1 cellular context compared by ENCODE assay signal in genomic region chr7:45021604-45022296, GRCh38.
TF ChIP-seq lines count a peak whose summit lies in the region.

No MANE protein-coding gene starts in this region.

TF ChIP-seq in GM12878, 131 proteins besides CTCF, POLR2A, EP300 and RAD21 (continued from another document):
- TF ChIP-seq, protein P1, sequence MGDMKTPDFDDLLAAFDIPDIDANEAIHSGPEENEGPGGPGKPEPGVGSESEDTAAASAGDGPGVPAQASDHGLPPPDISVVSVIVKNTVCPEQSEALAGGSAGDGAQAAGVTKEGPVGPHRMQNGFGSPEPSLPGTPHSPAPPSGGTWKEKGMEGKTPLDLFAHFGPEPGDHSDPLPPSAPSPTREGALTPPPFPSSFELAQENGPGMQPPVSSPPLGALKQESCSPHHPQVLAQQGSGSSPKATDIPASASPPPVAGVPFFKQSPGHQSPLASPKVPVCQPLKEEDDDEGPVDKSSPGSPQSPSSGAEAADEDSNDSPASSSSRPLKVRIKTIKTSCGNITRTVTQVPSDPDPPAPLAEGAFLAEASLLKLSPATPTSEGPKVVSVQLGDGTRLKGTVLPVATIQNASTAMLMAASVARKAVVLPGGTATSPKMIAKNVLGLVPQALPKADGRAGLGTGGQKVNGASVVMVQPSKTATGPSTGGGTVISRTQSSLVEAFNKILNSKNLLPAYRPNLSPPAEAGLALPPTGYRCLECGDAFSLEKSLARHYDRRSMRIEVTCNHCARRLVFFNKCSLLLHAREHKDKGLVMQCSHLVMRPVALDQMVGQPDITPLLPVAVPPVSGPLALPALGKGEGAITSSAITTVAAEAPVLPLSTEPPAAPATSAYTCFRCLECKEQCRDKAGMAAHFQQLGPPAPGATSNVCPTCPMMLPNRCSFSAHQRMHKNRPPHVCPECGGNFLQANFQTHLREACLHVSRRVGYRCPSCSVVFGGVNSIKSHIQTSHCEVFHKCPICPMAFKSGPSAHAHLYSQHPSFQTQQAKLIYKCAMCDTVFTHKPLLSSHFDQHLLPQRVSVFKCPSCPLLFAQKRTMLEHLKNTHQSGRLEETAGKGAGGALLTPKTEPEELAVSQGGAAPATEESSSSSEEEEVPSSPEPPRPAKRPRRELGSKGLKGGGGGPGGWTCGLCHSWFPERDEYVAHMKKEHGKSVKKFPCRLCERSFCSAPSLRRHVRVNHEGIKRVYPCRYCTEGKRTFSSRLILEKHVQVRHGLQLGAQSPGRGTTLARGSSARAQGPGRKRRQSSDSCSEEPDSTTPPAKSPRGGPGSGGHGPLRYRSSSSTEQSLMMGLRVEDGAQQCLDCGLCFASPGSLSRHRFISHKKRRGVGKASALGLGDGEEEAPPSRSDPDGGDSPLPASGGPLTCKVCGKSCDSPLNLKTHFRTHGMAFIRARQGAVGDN (IDR thresholded peaks at IDR 0.05), result no peak
- TF ChIP-seq ZZZ3 (IDR thresholded peaks at IDR 0.05; ENCODE audit: control insufficient read depth, insufficient read length, low read depth) (no peak), LARP7 (IDR thresholded peaks at IDR 0.05) (no peak)
- TF ChIP-seq, protein P2, sequence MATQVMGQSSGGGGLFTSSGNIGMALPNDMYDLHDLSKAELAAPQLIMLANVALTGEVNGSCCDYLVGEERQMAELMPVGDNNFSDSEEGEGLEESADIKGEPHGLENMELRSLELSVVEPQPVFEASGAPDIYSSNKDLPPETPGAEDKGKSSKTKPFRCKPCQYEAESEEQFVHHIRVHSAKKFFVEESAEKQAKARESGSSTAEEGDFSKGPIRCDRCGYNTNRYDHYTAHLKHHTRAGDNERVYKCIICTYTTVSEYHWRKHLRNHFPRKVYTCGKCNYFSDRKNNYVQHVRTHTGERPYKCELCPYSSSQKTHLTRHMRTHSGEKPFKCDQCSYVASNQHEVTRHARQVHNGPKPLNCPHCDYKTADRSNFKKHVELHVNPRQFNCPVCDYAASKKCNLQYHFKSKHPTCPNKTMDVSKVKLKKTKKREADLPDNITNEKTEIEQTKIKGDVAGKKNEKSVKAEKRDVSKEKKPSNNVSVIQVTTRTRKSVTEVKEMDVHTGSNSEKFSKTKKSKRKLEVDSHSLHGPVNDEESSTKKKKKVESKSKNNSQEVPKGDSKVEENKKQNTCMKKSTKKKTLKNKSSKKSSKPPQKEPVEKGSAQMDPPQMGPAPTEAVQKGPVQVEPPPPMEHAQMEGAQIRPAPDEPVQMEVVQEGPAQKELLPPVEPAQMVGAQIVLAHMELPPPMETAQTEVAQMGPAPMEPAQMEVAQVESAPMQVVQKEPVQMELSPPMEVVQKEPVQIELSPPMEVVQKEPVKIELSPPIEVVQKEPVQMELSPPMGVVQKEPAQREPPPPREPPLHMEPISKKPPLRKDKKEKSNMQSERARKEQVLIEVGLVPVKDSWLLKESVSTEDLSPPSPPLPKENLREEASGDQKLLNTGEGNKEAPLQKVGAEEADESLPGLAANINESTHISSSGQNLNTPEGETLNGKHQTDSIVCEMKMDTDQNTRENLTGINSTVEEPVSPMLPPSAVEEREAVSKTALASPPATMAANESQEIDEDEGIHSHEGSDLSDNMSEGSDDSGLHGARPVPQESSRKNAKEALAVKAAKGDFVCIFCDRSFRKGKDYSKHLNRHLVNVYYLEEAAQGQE (IDR thresholded peaks at IDR 0.05; ENCODE audit: low read depth, low read length), result no peak
